ENCODE assay signal across 1 cellular context in the genomic region with DNA sequence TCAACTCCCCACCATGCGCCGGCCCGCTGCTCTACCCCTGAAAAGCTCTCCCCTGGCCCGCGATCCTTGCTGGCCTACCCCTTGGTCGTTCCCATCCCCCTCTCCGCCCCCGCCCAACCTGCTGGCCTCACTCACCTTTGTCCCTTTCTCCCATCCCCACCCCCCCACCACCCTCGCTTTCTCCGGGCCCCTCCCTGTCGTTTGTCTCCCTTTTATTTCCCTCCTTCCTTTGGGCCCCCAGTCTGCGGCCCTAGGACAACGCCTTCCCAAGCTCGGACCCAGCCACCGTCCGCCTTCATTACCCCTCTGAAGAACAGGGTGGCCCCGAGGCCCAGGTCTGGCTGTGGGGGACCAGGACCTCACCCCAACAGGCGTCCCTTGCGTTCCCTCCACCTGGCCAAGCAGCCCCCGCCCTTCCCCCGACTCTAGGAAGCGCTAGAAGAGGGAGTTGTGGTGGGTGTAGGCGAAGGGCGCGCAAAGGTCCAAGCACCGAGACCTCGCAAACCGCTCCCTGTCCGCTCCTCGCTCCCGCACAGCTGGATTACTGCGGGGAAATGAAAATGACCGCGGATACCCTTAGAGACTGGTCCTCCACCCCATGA.
TF ChIP-seq lines count a peak whose summit lies in the region.

No MANE protein-coding gene starts in this region.

TF ChIP-seq in IMR-90, 13 proteins besides CTCF, POLR2A, EP300 and RAD21 (continued from another document):
- TF ChIP-seq ELK1 (IDR thresholded peaks at IDR 0.05; ENCODE audit: borderline replicate concordance, low read depth, low read length) (no peak), BHLHE40 (IDR thresholded peaks at IDR 0.05; ENCODE audit: low read depth, low read length) (no peak), USF2 (IDR thresholded peaks at IDR 0.05; ENCODE audit: low read depth, low read length) (no peak), MAZ (IDR thresholded peaks at IDR 0.05; ENCODE audit: borderline replicate concordance, low read depth, low read length) (no peak), CHD1 (IDR thresholded peaks at IDR 0.05; ENCODE audit: low read depth, low read length) (no peak), RFX5 (IDR thresholded peaks at IDR 0.05; ENCODE audit: low read depth, low read length) (no peak), FOS (IDR thresholded peaks at IDR 0.05; ENCODE audit: low read depth, low read length) (no peak)
